ENCODE assay signal across 22 cellular contexts in the genomic region with DNA sequence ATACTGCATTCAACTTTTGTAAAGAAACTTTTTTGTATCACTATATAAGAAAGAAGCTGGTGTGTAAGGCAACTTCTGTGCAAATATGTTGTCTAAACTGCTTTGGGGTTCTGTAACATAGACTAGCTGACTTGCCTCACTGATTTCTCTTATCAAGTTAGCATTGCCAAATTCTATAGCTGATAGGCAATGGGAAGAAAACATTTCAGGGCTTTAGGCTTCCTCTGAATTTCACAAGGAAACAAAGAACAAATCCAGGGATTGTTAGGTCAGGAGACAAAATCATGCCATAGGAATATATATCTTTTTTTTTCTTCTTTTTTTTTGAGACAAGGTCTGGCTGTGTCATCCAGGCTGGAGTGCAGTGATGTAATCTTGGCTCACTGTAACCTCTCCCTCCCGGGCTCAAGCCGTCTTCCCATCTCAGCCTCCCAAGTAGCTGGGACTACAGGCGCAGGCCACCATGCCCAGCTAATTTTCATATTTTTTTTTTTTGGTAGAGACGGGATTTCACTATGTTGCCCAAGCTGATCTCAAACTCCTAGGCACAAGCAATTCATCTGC.
"Had no signal": no experiment of that assay in that cellular context is flagged by ENCODE, and none has a peak within 500 bp of the region (broad histone marks: within the 10 kb centered on the region; RNA-seq: fewer than 3 reads in every experiment).

No MANE protein-coding gene starts in this region.

- FAIRE-seq: small intestine had no signal

- ATAC-seq: activated T-cell treated with anti-CD3 and anti-CD28 coated beads, Interleukin-2, amount 50 U/mL, for 4 hours; body of pancreas; heart left ventricle; left cardiac atrium; right lobe of liver; stimulated activated memory B cell treated with anti-CD40 and anti-IgM and Interleukin-4, amounts not matched to agents 10 μg/mL and 1 μg/mL and 100 μg/mL, for 72 hours had no signal

- H3K27me3 ChIP-seq: body of pancreas, heart left ventricle, right lobe of liver, stomach, suprapubic skin, tibial nerve had no signal

- H3K4me3 ChIP-seq: body of pancreas, heart left ventricle, right lobe of liver, stomach, suprapubic skin, tibial nerve had no signal

- DNase-seq: activated CD4-positive, alpha-beta T cell treated with anti-CD3 and anti-CD28 coated beads for 4 hours; activated CD4-positive, alpha-beta T cell treated with anti-CD3 and anti-CD28 coated beads, Interleukin-2, amount 50 U/mL, for 48 hours; activated CD4-positive, CD25-positive, alpha-beta regulatory T cell; activated CD8-positive, alpha-beta memory T cell treated with anti-CD3 and anti-CD28 coated beads, Interleukin-2, amount 50 U/mL, for 48 hours; activated naive CD4-positive, alpha-beta T cell; activated T-cell treated with anti-CD3 and anti-CD28 coated beads, Interleukin-2, amount 50 U/mL, for 4 hours; anterior cingulate cortex; body of pancreas; caudate nucleus; dermis blood vessel endothelial cell; effector CD8-positive, alpha-beta T cell; heart left ventricle; islet precursor cell; left cardiac atrium; right lobe of liver; small intestine; stimulated activated CD4-positive, alpha-beta T cell treated with anti-CD3 and anti-CD28 coated beads, Interleukin-2, amount 100 ng/mL, for 24 hours; stomach; T-helper 9 cell had no signal

- H3K27ac ChIP-seq: body of pancreas, heart left ventricle, right lobe of liver, stomach, suprapubic skin, tibial nerve had no signal

- H3K36me3 ChIP-seq: heart left ventricle, right lobe of liver, stomach, suprapubic skin, tibial nerve had no signal

- H3K4me1 ChIP-seq: heart left ventricle, right lobe of liver, stomach, suprapubic skin, tibial nerve had no signal

- H3K9me3 ChIP-seq: body of pancreas, heart left ventricle, right lobe of liver, stomach, suprapubic skin, tibial nerve had no signal
